11 cellular contexts compared by ENCODE assay signal in the genomic region with DNA sequence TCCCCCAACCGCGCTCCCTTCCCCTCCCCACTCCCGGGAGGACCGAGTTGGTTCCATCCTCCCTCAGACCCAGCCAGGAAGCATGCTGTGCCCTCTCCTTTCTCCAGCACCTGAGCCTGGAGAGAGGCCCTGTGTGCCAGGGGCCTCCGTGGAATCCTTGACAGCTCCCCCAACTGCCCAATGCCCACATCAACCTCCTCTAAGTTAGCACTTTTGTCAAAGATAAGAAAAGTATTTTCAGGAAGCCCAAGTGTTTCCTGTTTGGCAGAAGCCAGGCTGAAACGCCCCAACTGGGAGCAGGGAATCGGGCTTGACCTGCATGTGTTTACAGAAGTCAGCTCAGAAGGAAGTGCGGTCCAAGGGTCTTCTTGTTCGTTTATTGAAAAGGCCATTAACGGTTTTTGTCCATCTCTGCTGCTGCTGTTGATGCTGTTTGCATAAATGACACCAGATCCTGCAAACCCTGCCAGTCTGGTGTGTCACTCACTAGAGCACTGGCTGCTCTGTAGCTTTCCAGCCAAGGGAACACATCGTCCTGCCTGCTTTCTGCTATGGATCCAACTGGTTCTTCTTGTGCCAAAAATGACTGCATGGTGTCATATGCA. TPM values are rescaled to one million over a fixed set of nuclear protein-coding genes. Genes with fewer than 3 reads are reported as not detected.
DNase-seq lines count a peak whose midpoint lies in the region; ATAC-seq, FAIRE-seq and TF ChIP-seq lines count a peak whose summit lies in the region.
"Had no signal": no experiment of that assay in that cellular context is flagged by ENCODE, and none has a peak within 500 bp of the region (broad histone marks: within the 10 kb centered on the region; RNA-seq: fewer than 3 reads in every experiment).

No MANE protein-coding gene starts in this region.

- DNase-seq in activated T-cell treated with anti-CD3 and anti-CD28 coated beads, Interleukin-2, amount 50 U/mL, for 24 hours, result peak; percentile 27
- DNase-seq in activated T-cell treated with anti-CD3 and anti-CD28 coated beads, Interleukin-2, amount 50 U/mL, for 72 hours, result no peak
- DNase-seq in endothelial cell of umbilical vein (ENCODE audit: low read depth, low spot score) (peak; percentile 87), mucosa of descending colon (peak in 1 of 3 donors; percentile 32), upper lobe of right lung (peak; percentile 63), SHP77 treated with DMSO at 0.1 percent for 48 hours (lab: John Stamatoyannopoulos, UW) (no peak), brain microvascular endothelial cell (no peak), NCI-H1930 (lab: John Stamatoyannopoulos, UW) (no peak)
- DNase-seq: effector CD4-positive, alpha-beta T cell had no signal

- peak overlapping the region; percentile 50 for H3K4me2 ChIP-seq in endothelial cell of umbilical vein (ENCODE audit: insufficient read depth, low read length)

- in situ Hi-C loops in brain microvascular endothelial cell (cut with HindIII; ENCODE audit: low pct_ligation_motif_present, low sequenced_read_pairs), result no loop called here

- no peaks in the 10 kb centered on the region for H3K9me3 Mint-ChIP-seq in activated T-cell treated with anti-CD3 and anti-CD28 coated beads, Interleukin-2, amount 50 U/mL, for 24 hours
- peaks cover 0 to 2% of the 10 kb centered on the region in 2 donors for H3K9me3 Mint-ChIP-seq in activated T-cell treated with anti-CD3 and anti-CD28 coated beads, Interleukin-2, amount 50 U/mL, for 72 hours

- BruUV-seq in endothelial cell of umbilical vein (replicated peaks; lab: Mats Ljungman, UMichigan), result no TSS peak

- H3K27ac Mint-ChIP-seq in activated T-cell treated with anti-CD3 and anti-CD28 coated beads, Interleukin-2, amount 50 U/mL, for 24 hours, result no peak overlapping the region
- H3K27ac Mint-ChIP-seq in activated T-cell treated with anti-CD3 and anti-CD28 coated beads, Interleukin-2, amount 50 U/mL, for 72 hours, result no peak overlapping the region

- TF ChIP-seq CTCF in endothelial cell of umbilical vein (IDR thresholded peaks at IDR 0.05; ENCODE audit: extremely low read depth in 1 of 2, insufficient read depth in 1 of 2, low read depth in 1 of 2, low read length in 2 of 2) (peak in 1 of 2 donors; percentile 2), mucosa of descending colon (IDR thresholded peaks at IDR 0.05) (no peak), upper lobe of right lung (IDR thresholded peaks at IDR 0.05) (no peak), brain microvascular endothelial cell (IDR thresholded peaks at IDR 0.05; ENCODE audit: low read depth, low read length, missing control alignments) (no peak)

- H3K4me3 ChIP-seq in endothelial cell of umbilical vein (replicated peaks in 1 of 3; ENCODE audit: insufficient read depth in 1 of 3, low read depth in 1 of 3, low read length in 3 of 3), result no peak overlapping the region
- no peak overlapping the region for H3K4me3 ChIP-seq in mucosa of descending colon
- H3K4me3 ChIP-seq in upper lobe of right lung, result no peak overlapping the region
- no peak overlapping the region for H3K4me3 ChIP-seq in brain microvascular endothelial cell (ENCODE audit: low read depth, low read length)
- H3K4me3 ChIP-seq: K562 had no signal

- H3K27me3 Mint-ChIP-seq in activated T-cell treated with anti-CD3 and anti-CD28 coated beads, Interleukin-2, amount 50 U/mL, for 24 hours, result no peaks in the 10 kb centered on the region
- no peaks in the 10 kb centered on the region for H3K27me3 Mint-ChIP-seq in activated T-cell treated with anti-CD3 and anti-CD28 coated beads, Interleukin-2, amount 50 U/mL, for 72 hours (ENCODE audit: low read depth)

- peak; percentile 37 for TF ChIP-seq POLR2A in endothelial cell of umbilical vein (IDR thresholded peaks at IDR 0.05; ENCODE audit: low read depth, low read length)

- H3K9me3 ChIP-seq in endothelial cell of umbilical vein (replicated peaks; ENCODE audit: control insufficient read depth, insufficient read depth, low read length) (no peaks in the 10 kb centered on the region), mucosa of descending colon (no peaks in the 10 kb centered on the region), upper lobe of right lung (no peaks in the 10 kb centered on the region)

- FAIRE-seq in endothelial cell of umbilical vein (lab: Jason Lieb, UNC), result peak; percentile 95
- FAIRE-seq: islet of Langerhans, K562 had no signal

- peaks cover 31% of the 10 kb centered on the region for H3K4me1 Mint-ChIP-seq in activated T-cell treated with anti-CD3 and anti-CD28 coated beads, Interleukin-2, amount 50 U/mL, for 24 hours (ENCODE audit: low read depth)
- peaks cover 27% of the 10 kb centered on the region for H3K4me1 Mint-ChIP-seq in activated T-cell treated with anti-CD3 and anti-CD28 coated beads, Interleukin-2, amount 50 U/mL, for 72 hours (ENCODE audit: low read depth)

- no peak overlapping the region for H3K9ac ChIP-seq in endothelial cell of umbilical vein (replicated peaks; ENCODE audit: extremely low read depth, insufficient read depth, low read length)

- no peaks in the 10 kb centered on the region for H3K79me2 ChIP-seq in endothelial cell of umbilical vein (ENCODE audit: control insufficient read depth, insufficient read depth, low read length)

- dilution Hi-C loops in endothelial cell of umbilical vein (cut with MboI; ENCODE audit: extremely low pct_ligation_motif_present, low sequenced_read_pairs), result no loop called here

- H3K36me3 ChIP-seq in endothelial cell of umbilical vein (ENCODE audit: control insufficient read depth in 2 of 2, extremely low read depth in 1 of 2, insufficient read depth in 2 of 2, low read length in 2 of 2) (no peaks in the 10 kb centered on the region), mucosa of descending colon (ENCODE audit: low read depth) (no peaks in the 10 kb centered on the region), upper lobe of right lung (no peaks in the 10 kb centered on the region), brain microvascular endothelial cell (replicated peaks) (no peaks in the 10 kb centered on the region)

- peaks cover 11% of the 10 kb centered on the region for H3K4me1 ChIP-seq in endothelial cell of umbilical vein (ENCODE audit: control insufficient read depth, extremely low read depth, insufficient read depth, low read length)
- no peaks in the 10 kb centered on the region for H3K4me1 ChIP-seq in mucosa of descending colon (ENCODE audit: low read depth)
- H3K4me1 ChIP-seq in upper lobe of right lung, result peaks cover 16% of the 10 kb centered on the region

- CTCF ChIA-PET in endothelial cell of umbilical vein (lab: Charles Lee), result interaction anchor here (1.3 to 2.4 kb wide), 6 partner anchors 16 to 284 kb away, joined by 5 to 17 read pairs (median 6); no protein-coding TSS in a partner anchor

- H3K4me3 Mint-ChIP-seq in activated T-cell treated with anti-CD3 and anti-CD28 coated beads, Interleukin-2, amount 50 U/mL, for 24 hours, result no peak overlapping the region
- H3K4me3 Mint-ChIP-seq in activated T-cell treated with anti-CD3 and anti-CD28 coated beads, Interleukin-2, amount 50 U/mL, for 72 hours, result no peak overlapping the region

- H3K27ac ChIP-seq in endothelial cell of umbilical vein (ENCODE audit: insufficient read depth, low read depth, low read length) (no peak overlapping the region), upper lobe of right lung (peak overlapping the region; percentile 72), brain microvascular endothelial cell (no peak overlapping the region)

- no peaks in the 10 kb centered on the region for H3K36me3 Mint-ChIP-seq in activated T-cell treated with anti-CD3 and anti-CD28 coated beads, Interleukin-2, amount 50 U/mL, for 24 hours (ENCODE audit: low read depth)
- peaks cover 0 to 2% of the 10 kb centered on the region in 2 donors for H3K36me3 Mint-ChIP-seq in activated T-cell treated with anti-CD3 and anti-CD28 coated beads, Interleukin-2, amount 50 U/mL, for 72 hours (ENCODE audit: insufficient read depth in 2 of 2)

- intact Hi-C loops in endothelial cell of umbilical vein (cut with micrococcal nuclease), result loop anchor here (1.0 to 2.0 kb wide), 2 partner anchors 28 to 158 kb away; no protein-coding TSS in a partner anchor
- intact Hi-C loops in mucosa of descending colon (cut with DNase I, micrococcal nuclease), result no loop called here
- intact Hi-C loops in upper lobe of right lung (cut with DNase I), result no loop called here

- H4K20me1 ChIP-seq in endothelial cell of umbilical vein (replicated peaks; ENCODE audit: control insufficient read depth, extremely low read depth, insufficient read depth, low read length), result no peaks in the 10 kb centered on the region

- no peak overlapping the region for H2AFZ ChIP-seq in endothelial cell of umbilical vein (ENCODE audit: low read depth, low read length)

- H3K9me1 ChIP-seq in endothelial cell of umbilical vein (replicated peaks; ENCODE audit: control insufficient read depth, extremely low read depth, insufficient read depth, low read length), result no peaks in the 10 kb centered on the region

- peaks cover 53 to 62% of the 10 kb centered on the region in 2 experiments for H3K27me3 ChIP-seq in endothelial cell of umbilical vein (ENCODE audit: control insufficient read depth in 2 of 2, insufficient read depth in 2 of 2, low read length in 2 of 2)
- no peaks in the 10 kb centered on the region for H3K27me3 ChIP-seq in upper lobe of right lung
- H3K27me3 ChIP-seq in brain microvascular endothelial cell (replicated peaks), result no peaks in the 10 kb centered on the region

- POLR2A ChIA-PET in endothelial cell of umbilical vein (lab: Charles Lee), result interaction anchor here (1.6 kb wide), 1 partner anchor 28 kb away, joined by 4 read pairs; no protein-coding TSS in a partner anchor

- no peak for ATAC-seq in activated T-cell treated with anti-CD3 and anti-CD28 coated beads, Interleukin-2, amount 50 U/mL, for 72 hours (replicated peaks in 1 of 2)
- ATAC-seq in mucosa of descending colon (peak; percentile 54), upper lobe of right lung (peak; percentile 49)
- ATAC-seq: K562 had no signal

RNA-seq across cellular contexts. Expression of gene COL6A3, which starts 35.3 kb away (rescaled TPM):
- total RNA-seq in activated T-cell treated with anti-CD3 and anti-CD28 coated beads, Interleukin-2, amount 50 U/mL, for 72 hours, result 10 to 100 TPM; 12.0 to 17.3 TPM
- total RNA-seq in endothelial cell of umbilical vein (not detected in 2 replicates), mucosa of descending colon (100 to 1,000 TPM in 2 of 3 donors, 10 to 100 TPM in 1; 20.9 to 235 (median 194) TPM), upper lobe of right lung (119 TPM)
- 0.03 TPM in 1 of 2 replicates, not detected in the other for polyA plus RNA-seq in endothelial cell of umbilical vein
- not detected in 2 replicates for polyA plus RNA-seq in endothelial cell of umbilical vein (2011; cell fraction: cytosol; rRNA removed)
- polyA plus RNA-seq in endothelial cell of umbilical vein (2011; cell fraction: nucleus; rRNA removed), result 0.04 and 0.10 TPM in 2 replicates
- polyA plus RNA-seq in endothelial cell of umbilical vein (2012), result not detected in 2 replicates
- polyA minus RNA-seq in endothelial cell of umbilical vein, result not detected in 2 replicates
- polyA minus RNA-seq in endothelial cell of umbilical vein (2011; cell fraction: cytosol; rRNA and poly(A)+ RNA removed), result not detected
- polyA minus RNA-seq in endothelial cell of umbilical vein (2011; cell fraction: nucleus; rRNA and poly(A)+ RNA removed), result not detected in 2 replicates

RNA-seq across cellular contexts. Expression of gene MLPH, which starts 37.8 kb away (rescaled TPM):
- under 1 TPM in 1 of 2 donors, not detected in 1; 0.36 TPM for total RNA-seq in activated T-cell treated with anti-CD3 and anti-CD28 coated beads, Interleukin-2, amount 50 U/mL, for 72 hours
- total RNA-seq in endothelial cell of umbilical vein (not detected in 2 replicates), mucosa of descending colon (100 to 1,000 TPM in 2 of 3 donors, 10 to 100 TPM in 1; 46.8 to 133 (median 121) TPM), upper lobe of right lung (423 TPM)
- polyA plus RNA-seq in endothelial cell of umbilical vein, result not detected in 2 replicates
- not detected in 2 replicates for polyA plus RNA-seq in endothelial cell of umbilical vein (2011; cell fraction: cytosol; rRNA removed)
- polyA plus RNA-seq in endothelial cell of umbilical vein (2011; cell fraction: nucleus; rRNA removed), result 0.20 TPM in 1 of 2 replicates, not detected in the other
- not detected in 2 replicates for polyA plus RNA-seq in endothelial cell of umbilical vein (2012)
- polyA minus RNA-seq in endothelial cell of umbilical vein, result not detected in 2 replicates
- polyA minus RNA-seq in endothelial cell of umbilical vein (2011; cell fraction: cytosol; rRNA and poly(A)+ RNA removed), result not detected
- polyA minus RNA-seq in endothelial cell of umbilical vein (2011; cell fraction: nucleus; rRNA and poly(A)+ RNA removed), result not detected in 2 replicates
- polyA plus RNA-seq: K562 had no signal

Comparison
In these comparisons a context has a peak if more than half of its experiments do, and no peak if none do; other contexts are left out.
1. DNase-seq: peak in activated T-cell treated with anti-CD3 and anti-CD28 coated beads, Interleukin-2, amount 50 U/mL, for 24 hours (single experiment), endothelial cell of umbilical vein (single experiment) and upper lobe of right lung (single experiment); none in activated T-cell treated with anti-CD3 and anti-CD28 coated beads, Interleukin-2, amount 50 U/mL, for 72 hours (0 of 2), SHP77 treated with DMSO at 0.1 percent for 48 hours (single experiment), brain microvascular endothelial cell (single experiment) and NCI-H1930 (0 of 2).
2. ATAC-seq: peak in mucosa of descending colon (single experiment) and upper lobe of right lung (single experiment); none in activated T-cell treated with anti-CD3 and anti-CD28 coated beads, Interleukin-2, amount 50 U/mL, for 72 hours (0 of 2).
3. RNA of gene COL6A3, which starts 35.3 kb away (total RNA-seq): 20.9 to 235 TPM in mucosa of descending colon, 119 TPM in upper lobe of right lung (single experiment) and 12.0 to 17.3 TPM in activated T-cell treated with anti-CD3 and anti-CD28 coated beads, Interleukin-2, amount 50 U/mL, for 72 hours; not detected in endothelial cell of umbilical vein; every median in the first group is over 10 times any median in the second.
4. RNA of gene MLPH, which starts 37.8 kb away (total RNA-seq): 423 TPM in upper lobe of right lung (single experiment) and 46.8 to 133 TPM in mucosa of descending colon; 0.36 TPM in activated T-cell treated with anti-CD3 and anti-CD28 coated beads, Interleukin-2, amount 50 U/mL, for 72 hours and not detected in endothelial cell of umbilical vein; every median in the first group is over 10 times any median in the second.